Comparison of ENCODE assay signal across 22 cellular contexts in genomic region chr2:100949377-100949776, GRCh38.
"Had no signal": no experiment of that assay in that cellular context is flagged by ENCODE, and none has a peak within 500 bp of the region (broad histone marks: within the 10 kb centered on the region; RNA-seq: fewer than 3 reads in every experiment).

No MANE protein-coding gene starts in this region.

- H3K36me3 ChIP-seq: ovary, upper lobe of right lung had no signal

- DNase-seq: islet precursor cell; left ventricle myocardium inferior; mesendoderm; naive B cell; natural killer cell; nephron progenitor cell; ovary; right lobe of liver; stimulated activated CD4-positive, alpha-beta T cell treated with anti-CD3 and anti-CD28 coated beads, Interleukin-2, amount 100 ng/mL, for 24 hours; stimulated activated CD4-positive, alpha-beta T cell treated with anti-CD3 and anti-CD28 coated beads, Interleukin-4, amount 100 ng/mL, for 1 hour; stimulated activated naive B cell treated with anti-CD40 and anti-IgM and Interleukin-4, amounts not matched to agents 10 μg/mL and 1 μg/mL and 100 μg/mL, for 72 hours; stimulated activated naive CD8-positive, alpha-beta T cell treated with anti-CD3 and anti-CD28 coated beads, Interleukin-15, Interleukin-2, amounts not matched to agents 100 U/mL and 50 U/mL, for 24 hours; tibial artery; trophoblast cell; upper lobe of right lung had no signal

- H3K9me3 ChIP-seq: left ventricle myocardium inferior, ovary, right atrium auricular region, right lobe of liver, stomach, suprapubic skin, thoracic aorta, tibial artery, upper lobe of right lung had no signal

- H3K4me2 ChIP-seq: smooth muscle cell had no signal

- H3K4me3 ChIP-seq: left ventricle myocardium inferior, lung, ovary, right atrium auricular region, right lobe of liver, smooth muscle cell, stomach, suprapubic skin, thoracic aorta, tibial artery, upper lobe of right lung had no signal

- H3K27me3 ChIP-seq: ovary, right atrium auricular region, right lobe of liver, stomach, suprapubic skin, tibial artery, upper lobe of right lung had no signal

- FAIRE-seq: urothelium cell line had no signal

- ATAC-seq: natural killer cell; right lobe of liver; stimulated activated naive B cell treated with anti-CD40 and anti-IgM and Interleukin-4, amounts not matched to agents 10 μg/mL and 1 μg/mL and 100 μg/mL, for 72 hours; stimulated activated naive CD8-positive, alpha-beta T cell treated with anti-CD3 and anti-CD28 coated beads, Interleukin-15, Interleukin-2, amounts not matched to agents 100 U/mL and 50 U/mL, for 24 hours; upper lobe of right lung had no signal

- H3K4me1 ChIP-seq: left ventricle myocardium inferior, right atrium auricular region, right lobe of liver, suprapubic skin, tibial artery, upper lobe of right lung had no signal

- H3K27ac ChIP-seq: left ventricle myocardium inferior, ovary, right atrium auricular region, right lobe of liver, stomach, suprapubic skin, thoracic aorta, tibial artery, upper lobe of right lung had no signal
